ENCODE assay signal across 16 cellular contexts in genomic region chr5:112951124-112951702, GRCh38. TPM values are rescaled to one million over a fixed set of nuclear protein-coding genes. Genes with fewer than 3 reads are reported as not detected.
DNase-seq lines count a peak whose midpoint lies in the region; ATAC-seq and TF ChIP-seq lines count a peak whose summit lies in the region.
"Had no signal": no experiment of that assay in that cellular context is flagged by ENCODE, and none has a peak within 500 bp of the region (broad histone marks: within the 10 kb centered on the region; RNA-seq: fewer than 3 reads in every experiment).

No MANE protein-coding gene starts in this region.

- H3K27me3 Mint-ChIP-seq in activated CD4-positive, alpha-beta memory T cell treated with anti-CD3 and anti-CD28 coated beads, Interleukin-2, amount 10 ng/mL, durations not matched to agents 7 days and 5 days = no peaks in the 10 kb centered on the region
- H3K27me3 Mint-ChIP-seq: IgD-negative memory B cell, progenitor cell of endocrine pancreas had no signal

- peak; percentile 86 for ATAC-seq in GM21367 (IDR thresholded peaks at IDR 0.05; ENCODE audit: unreplicated experiment)
- peak; percentile 66 for ATAC-seq in HG03025 (IDR thresholded peaks at IDR 0.05; ENCODE audit: low FRiP score, unreplicated experiment)

- intact Hi-C loops in ovary (cut with DNase I) = no loop called here

- H3K36me3 Mint-ChIP-seq in activated CD4-positive, alpha-beta memory T cell treated with anti-CD3 and anti-CD28 coated beads, Interleukin-2, amount 10 ng/mL, durations not matched to agents 7 days and 5 days (ENCODE audit: low read depth) = peaks cover 2% of the 10 kb centered on the region
- H3K36me3 Mint-ChIP-seq: IgD-negative memory B cell had no signal

- H3K27ac Mint-ChIP-seq in activated CD4-positive, alpha-beta memory T cell treated with anti-CD3 and anti-CD28 coated beads, Interleukin-2, amount 10 ng/mL, durations not matched to agents 7 days and 5 days = no peak overlapping the region
- H3K27ac Mint-ChIP-seq: IgD-negative memory B cell, progenitor cell of endocrine pancreas had no signal

- POLR2A ChIA-PET in activated CD4-positive, alpha-beta memory T cell treated with anti-CD3 and anti-CD28 coated beads, Interleukin-2, amount 10 ng/mL, durations not matched to agents 7 days and 5 days (lab: Charles Lee) = interaction anchor here (0.7 kb wide), 1 partner anchor 20 kb away, joined by 4 read pairs; no protein-coding TSS in a partner anchor

- no peak for TF ChIP-seq POLR2A in ovary (IDR thresholded peaks at IDR 0.05)

- peak; percentile 63 for DNase-seq in activated CD8-positive, alpha-beta memory T cell treated with anti-CD3 and anti-CD28 coated beads, Interleukin-2, amount 50 U/mL, for 48 hours
- no peak for DNase-seq in activated CD8-positive, alpha-beta memory T cell treated with anti-CD3 and anti-CD28 coated beads for 24 hours
- DNase-seq in activated CD4-positive, alpha-beta memory T cell treated with anti-CD3 and anti-CD28 coated beads, Interleukin-2, amount 10 ng/mL, durations not matched to agents 7 days and 5 days = peak; percentile 57
- DNase-seq in HUDEP-2 (lab: John Stamatoyannopoulos, UW; ENCODE audit: unreplicated experiment in 76 of 76) = no peak
- no peak for DNase-seq in RKO (ENCODE audit: low spot score)
- DNase-seq in ovary = no peak
- DNase-seq: ACHN, caudate nucleus, erythroblast, mammary epithelial cell, Peyer's patch had no signal

- H3K9me3 ChIP-seq in ovary = no peaks in the 10 kb centered on the region
- H3K9me3 ChIP-seq: HAP-1, Peyer's patch had no signal

- no peaks in the 10 kb centered on the region for H3K27me3 ChIP-seq in ovary
- H3K27me3 ChIP-seq: Peyer's patch had no signal

- H3K4me3 ChIP-seq in ovary = no peak overlapping the region
- H3K4me3 ChIP-seq: HAP-1, Peyer's patch had no signal

- H3K36me3 ChIP-seq in ovary = no peaks in the 10 kb centered on the region
- H3K36me3 ChIP-seq: HAP-1, Peyer's patch had no signal

- 92 to 95% (median 94%) methylated on average over 12 of the region's 12 CpGs for WGBS in ovary, 3 donors

- no peak overlapping the region for H3K27ac ChIP-seq in ovary
- H3K27ac ChIP-seq: Peyer's patch had no signal

- TF ChIP-seq EP300 in ovary (IDR thresholded peaks at IDR 0.05) = no peak

- H3K9me3 Mint-ChIP-seq in activated CD4-positive, alpha-beta memory T cell treated with anti-CD3 and anti-CD28 coated beads, Interleukin-2, amount 10 ng/mL, durations not matched to agents 7 days and 5 days = peaks cover 2% of the 10 kb centered on the region
- H3K9me3 Mint-ChIP-seq: IgD-negative memory B cell had no signal

- no peak for TF ChIP-seq CTCF in ovary (IDR thresholded peaks at IDR 0.05)

- CTCF ChIA-PET in activated CD4-positive, alpha-beta memory T cell treated with anti-CD3 and anti-CD28 coated beads, Interleukin-2, amount 10 ng/mL, durations not matched to agents 7 days and 5 days (lab: Charles Lee) = interaction anchor here (0.6 to 1.1 kb wide), 4 partner anchors 16 to 395 kb away, joined by 3 to 5 read pairs (median 4); partner anchors contain the start of gene DCP2

- H3K4me1 Mint-ChIP-seq in activated CD4-positive, alpha-beta memory T cell treated with anti-CD3 and anti-CD28 coated beads, Interleukin-2, amount 10 ng/mL, durations not matched to agents 7 days and 5 days = peaks cover 14% of the 10 kb centered on the region
- H3K4me1 Mint-ChIP-seq: IgD-negative memory B cell had no signal

- no peak overlapping the region for H3K4me3 Mint-ChIP-seq in activated CD4-positive, alpha-beta memory T cell treated with anti-CD3 and anti-CD28 coated beads, Interleukin-2, amount 10 ng/mL, durations not matched to agents 7 days and 5 days
- H3K4me3 Mint-ChIP-seq: IgD-negative memory B cell had no signal

- H3K4me1 ChIP-seq in ovary (ENCODE audit: insufficient read depth) = no peaks in the 10 kb centered on the region
- H3K4me1 ChIP-seq: HAP-1, Peyer's patch had no signal

RNA-seq across cellular contexts. Expression of gene DCP2, which starts 25.4 kb away (rescaled TPM):
- 100 to 1,000 TPM; 135 to 138 TPM for total RNA-seq in activated CD4-positive, alpha-beta memory T cell treated with anti-CD3 and anti-CD28 coated beads, Interleukin-2, amount 10 ng/mL, durations not matched to agents 7 days and 5 days
- 10 to 100 TPM; 16.4 to 58.7 (median 41.7) TPM for total RNA-seq in ovary
- 10 to 100 TPM; 12.4 to 13.7 TPM for polyA plus RNA-seq in ovary

RNA-seq across cellular contexts. Expression of gene REEP5, which starts 29.2 kb away (rescaled TPM):
- total RNA-seq in activated CD4-positive, alpha-beta memory T cell treated with anti-CD3 and anti-CD28 coated beads, Interleukin-2, amount 10 ng/mL, durations not matched to agents 7 days and 5 days = 10 to 100 TPM; 95.0 to 96.3 TPM
- total RNA-seq in ovary = 10 to 100 TPM; 55.1 to 73.8 (median 67.6) TPM
- polyA plus RNA-seq in ovary = 10 to 100 TPM; 50.2 to 90.4 TPM

Comparison
In these comparisons a context has a peak if more than half of its experiments do, and no peak if none do; other contexts are left out.
1. DNase-seq: peak in activated CD8-positive, alpha-beta memory T cell treated with anti-CD3 and anti-CD28 coated beads, Interleukin-2, amount 50 U/mL, for 48 hours (single experiment) and activated CD4-positive, alpha-beta memory T cell treated with anti-CD3 and anti-CD28 coated beads, Interleukin-2, amount 10 ng/mL, durations not matched to agents 7 days and 5 days (single experiment); none in activated CD8-positive, alpha-beta memory T cell treated with anti-CD3 and anti-CD28 coated beads for 24 hours (single experiment), HUDEP-2 (0 of 76), RKO (single experiment) and ovary (0 of 5).